ENCODE assay signal across 8 cellular contexts in genomic region chr17:82051776-82052637, GRCh38. TPM values are rescaled to one million over a fixed set of nuclear protein-coding genes. Genes with fewer than 3 reads are reported as not detected.
DNase-seq lines count a peak whose midpoint lies in the region.

GPS1 (plus strand) TSS chr17:82051898; CDS start chr17:82051932, 34 bp downstream.
A gene with protein sequence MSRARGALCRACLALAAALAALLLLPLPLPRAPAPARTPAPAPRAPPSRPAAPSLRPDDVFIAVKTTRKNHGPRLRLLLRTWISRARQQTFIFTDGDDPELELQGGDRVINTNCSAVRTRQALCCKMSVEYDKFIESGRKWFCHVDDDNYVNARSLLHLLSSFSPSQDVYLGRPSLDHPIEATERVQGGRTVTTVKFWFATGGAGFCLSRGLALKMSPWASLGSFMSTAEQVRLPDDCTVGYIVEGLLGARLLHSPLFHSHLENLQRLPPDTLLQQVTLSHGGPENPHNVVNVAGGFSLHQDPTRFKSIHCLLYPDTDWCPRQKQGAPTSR (minus strand): TSS chr17:82051811. CDS start chr17:82051766, 45 bp downstream.

- peak within 1 kb of the TSS; percentile 48; the same call in 1 of the 2 replicates for H3K9ac ChIP-seq in HUES48 (ENCODE audit: low read depth, low read length)

- H3K4me3 ChIP-seq in HUES48 (ENCODE audit: low read depth, low read length) (peak within 1 kb of the TSS; percentile 89), SJCRH30 (peak within 1 kb of the TSS; percentile 98)

- peak; percentile 21 to 65 for DNase-seq in NOMO-1 (lab: John Stamatoyannopoulos, UW; ENCODE audit: unreplicated experiment in 2 of 2)
- no peak for DNase-seq in NOMO-1 treated with DMSO at 0.1 percent for 48 hours (lab: John Stamatoyannopoulos, UW; ENCODE audit: unreplicated experiment)
- DNase-seq in SJCRH30: peak; percentile 83 to 86
- peak; percentile 44 to 81 (median 67) for DNase-seq in activated naive CD4-positive, alpha-beta T cell (lab: John Stamatoyannopoulos, UW)
- peak; percentile 60 for DNase-seq in globus pallidus (ENCODE audit: low spot score)
- peak; percentile 70 for DNase-seq in occipital lobe (lab: John Stamatoyannopoulos, UW)
- peak; percentile 61 for DNase-seq in superior temporal gyrus (ENCODE audit: extremely low spot score)

- no peaks in the 10 kb centered on the region for H3K9me3 ChIP-seq in HUES48 (ENCODE audit: control insufficient read depth, insufficient read depth, low read length)
- H3K9me3 ChIP-seq in SJCRH30 (replicated peaks): no peaks in the 10 kb centered on the region

- H3K27me3 ChIP-seq in HUES48 (ENCODE audit: control insufficient read depth, insufficient read depth, low read length) (no peaks in the 10 kb centered on the region), SJCRH30 (no peaks in the 10 kb centered on the region)

- H3K36me3 ChIP-seq in HUES48 (ENCODE audit: control insufficient read depth, insufficient read depth, low read length) (peaks cover 68% of the 10 kb centered on the region), SJCRH30 (peaks cover 29% of the 10 kb centered on the region)

- H3K4me1 ChIP-seq in HUES48 (ENCODE audit: control insufficient read depth, insufficient read depth, low read length) (no peaks in the 10 kb centered on the region), SJCRH30 (peaks cover 4% of the 10 kb centered on the region; the same call in 1 of the 2 replicates)

- H3K27ac ChIP-seq in HUES48 (ENCODE audit: low read depth, low read length): peak within 1 kb of the TSS; percentile 12
- no peak within 1 kb of the TSS for H3K27ac ChIP-seq in SJCRH30

RNA-seq across cellular contexts. Expression of gene GPS1, which starts in this region (rescaled TPM):
- 168 and 176 TPM in 2 replicates for total RNA-seq in SJCRH30 (2014; rRNA removed; shearing (Covaris generic))
- total RNA-seq in occipital lobe: 64.4 TPM

RNA-seq across cellular contexts. Expression of the second gene that starts in this region (rescaled TPM):
- 21.8 and 26.5 TPM in 2 replicates for total RNA-seq in SJCRH30 (2014; rRNA removed; shearing (Covaris generic))
- total RNA-seq in occipital lobe: 14.5 TPM
